ENCODE assay signal across 9 cellular contexts in genomic region chr10:43683451-43684197, GRCh38. TPM values are rescaled to one million over a fixed set of nuclear protein-coding genes. Genes with fewer than 3 reads are reported as not detected.
DNase-seq lines count a peak whose midpoint lies in the region; ATAC-seq and TF ChIP-seq lines count a peak whose summit lies in the region.
"Had no signal": no experiment of that assay in that cellular context is flagged by ENCODE, and none has a peak within 500 bp of the region (broad histone marks: within the 10 kb centered on the region; RNA-seq: fewer than 3 reads in every experiment).

No MANE protein-coding gene starts in this region.

- no peaks in the 10 kb centered on the region for H3K27me3 ChIP-seq in mammary epithelial cell (ENCODE audit: insufficient read depth, low read length)

- CTCF ChIA-PET in mammary epithelial cell (lab: Charles Lee; ENCODE audit: low non-redundant PET): interaction anchor here (0.6 kb wide), 2 partner anchors 59 to 484 kb away, joined by 3 read pairs; no protein-coding TSS in a partner anchor

- TF ChIP-seq CTCF in LNCAP (IDR thresholded peaks at IDR 0.05) (peak; percentile 63), mammary epithelial cell (conservative IDR thresholded peaks at IDR 0.05 in 1 of 2, IDR thresholded peaks at IDR 0.05 in 1 of 2; ENCODE audit: extremely low read depth in 1 of 2, insufficient read depth in 1 of 2, low read depth in 1 of 2, low read length in 2 of 2) (peak; percentile 13 to 45), progenitor cell of endocrine pancreas (IDR thresholded peaks at IDR 0.05; ENCODE audit: unreplicated experiment) (peak; percentile 61)

- H3K9ac ChIP-seq in mammary epithelial cell (ENCODE audit: insufficient read depth, low read length): no peak overlapping the region

- intact Hi-C loops in mammary epithelial cell (cut with micrococcal nuclease): no loop called here

- H3K79me2 ChIP-seq in mammary epithelial cell (ENCODE audit: insufficient read depth, low read length): no peaks in the 10 kb centered on the region

- no peaks in the 10 kb centered on the region for H3K9me3 ChIP-seq in mammary epithelial cell (replicated peaks; ENCODE audit: insufficient read depth, low read length)

- no peak overlapping the region for H3K4me3 ChIP-seq in mammary epithelial cell (replicated peaks in 1 of 3; ENCODE audit: insufficient read depth in 1 of 3, low read depth in 2 of 3, low read length in 3 of 3)

- no peaks in the 10 kb centered on the region for H3K4me1 Mint-ChIP-seq in progenitor cell of endocrine pancreas (ENCODE audit: low read depth)

- H3K36me3 ChIP-seq in mammary epithelial cell (ENCODE audit: insufficient read depth, low read length): no peaks in the 10 kb centered on the region

- no peaks in the 10 kb centered on the region for H3K9me3 Mint-ChIP-seq in progenitor cell of endocrine pancreas (ENCODE audit: low read depth)
- H3K9me3 Mint-ChIP-seq: nephron had no signal

- no peak overlapping the region for H3K27ac ChIP-seq in mammary epithelial cell (ENCODE audit: insufficient read depth, low read depth, low read length)

- H2AFZ ChIP-seq in mammary epithelial cell (ENCODE audit: low read depth, low read length): no peak overlapping the region

- WGBS in mammary epithelial cell (ENCODE audit: low coverage, missing lambda C conversion rate): 32% methylated on average over 8 of the region's 9 CpGs

- no peaks in the 10 kb centered on the region for H4K20me1 ChIP-seq in mammary epithelial cell (ENCODE audit: insufficient read depth, low read length)

- no peak overlapping the region for H3K27ac Mint-ChIP-seq in progenitor cell of endocrine pancreas

- peaks cover 50% of the 10 kb centered on the region for H3K27me3 Mint-ChIP-seq in progenitor cell of endocrine pancreas

- no peaks in the 10 kb centered on the region for H3K36me3 Mint-ChIP-seq in progenitor cell of endocrine pancreas (ENCODE audit: insufficient read depth)

- no peak for ATAC-seq in HG03095 (IDR thresholded peaks at IDR 0.05; ENCODE audit: unreplicated experiment)

- H3K4me3 Mint-ChIP-seq in progenitor cell of endocrine pancreas (ENCODE audit: low read depth): no peak overlapping the region
- H3K4me3 Mint-ChIP-seq: nephron had no signal

- in situ Hi-C loops in mammary epithelial cell (cut with MboI; ENCODE audit: low sequenced_read_pairs in 2 of 2): no loop called here

- H3K4me1 ChIP-seq in mammary epithelial cell (ENCODE audit: insufficient read depth, low read length): no peaks in the 10 kb centered on the region

- no TSS peak for BruUV-seq in mammary epithelial cell (replicated peaks; lab: Mats Ljungman, UMichigan)

- DNase-seq in NCI-H82 (lab: John Stamatoyannopoulos, UW) (peak; percentile 51), NCI-H82 treated with DMSO at 0.1 percent for 48 hours (lab: John Stamatoyannopoulos, UW; ENCODE audit: unreplicated experiment) (no peak), mammary epithelial cell (no peak), progenitor cell of endocrine pancreas (ENCODE audit: low spot score, unreplicated experiment) (no peak), amniotic stem cell (lab: John Stamatoyannopoulos, UW) (no peak), NCI-H187 treated with DMSO at 0.1 percent for 48 hours (lab: John Stamatoyannopoulos, UW) (no peak)

- dilution Hi-C loops in mammary epithelial cell (cut with HindIII; ENCODE audit: low sequenced_read_pairs): loop anchor here (5.0 to 25.0 kb wide), 2 partner anchors 94 to 1179 kb away; no protein-coding TSS in a partner anchor

- no peak overlapping the region for H3K4me2 ChIP-seq in mammary epithelial cell (ENCODE audit: insufficient read depth, low read depth, low read length)

RNA-seq across cellular contexts. Expression of gene ZNF32, which starts 34.9 kb away (rescaled TPM):
- total RNA-seq in mammary epithelial cell: 10 to 100 TPM; 13.8 to 21.3 TPM
- polyA plus RNA-seq in mammary epithelial cell: 14.9 TPM
- 18.9 TPM for polyA minus RNA-seq in mammary epithelial cell
- total RNA-seq in progenitor cell of endocrine pancreas: 52.0 and 57.6 TPM in 2 replicates
